In genomic region chr6:89615882-89616281, GRCh38 we compare ENCODE assay signal across 28 cellular contexts.
"Had no signal": no experiment of that assay in that cellular context is flagged by ENCODE, and none has a peak within 500 bp of the region (broad histone marks: within the 10 kb centered on the region; RNA-seq: fewer than 3 reads in every experiment).

No MANE protein-coding gene starts in this region.

- H3K9me3 Mint-ChIP-seq: activated B cell treated with CpG ODN at 0.5 μM for 24 hours; activated naive CD4-positive, alpha-beta T cell treated with anti-CD3 and anti-CD28 coated beads, Interleukin-2, amount 10 ng/mL, durations not matched to agents 7 days and 5 days; activated naive CD4-positive, alpha-beta T cell treated with anti-CD3 and anti-CD28 coated beads, Interleukin-2, amount 50 U/mL, for 72 hours; activated naive CD8-positive, alpha-beta T cell treated with anti-CD3 and anti-CD28 coated beads, Interleukin-2, amount 10 ng/mL, durations not matched to agents 7 days and 5 days; activated T-cell treated with anti-CD3 and anti-CD28 coated beads, Interleukin-2, amount 50 U/mL, for 24 hours; activated T-cell treated with anti-CD3 and anti-CD28 coated beads, Interleukin-2, amount 50 U/mL, for 72 hours; brain; central memory CD8-positive, alpha-beta T cell; dendritic cell treated with granulocyte-macrophage colony-stimulating factor and Interleukin-4, amounts not matched to agents 40 ng/mL and 50 ng/mL, for 4 days; T-helper 2 cell treated with Interferon-gamma antibody and Interleukin-4, amounts not matched to agents 5 μg/mL and 100 μg/mL, for 36 hours had no signal

- H3K27me3 Mint-ChIP-seq: activated B cell treated with CpG ODN at 0.5 μM for 24 hours; activated naive CD4-positive, alpha-beta T cell treated with anti-CD3 and anti-CD28 coated beads, Interleukin-2, amount 10 ng/mL, durations not matched to agents 7 days and 5 days; activated naive CD8-positive, alpha-beta T cell treated with anti-CD3 and anti-CD28 coated beads, Interleukin-2, amount 10 ng/mL, durations not matched to agents 7 days and 5 days; activated T-cell treated with anti-CD3 and anti-CD28 coated beads, Interleukin-2, amount 50 U/mL, for 24 hours; brain; central memory CD8-positive, alpha-beta T cell; dendritic cell treated with granulocyte-macrophage colony-stimulating factor and Interleukin-4, amounts not matched to agents 40 ng/mL and 50 ng/mL, for 4 days; T-helper 17 cell had no signal

- H3K27ac Mint-ChIP-seq: activated B cell treated with CpG ODN at 0.5 μM for 24 hours; activated CD8-positive, alpha-beta T cell treated with anti-CD3 and anti-CD28 coated beads, Interleukin-2, amount 10 ng/mL, durations not matched to agents 7 days and 5 days; activated naive CD4-positive, alpha-beta T cell treated with anti-CD3 and anti-CD28 coated beads, Interleukin-2, amount 10 ng/mL, durations not matched to agents 7 days and 5 days; activated naive CD4-positive, alpha-beta T cell treated with anti-CD3 and anti-CD28 coated beads, Interleukin-2, amount 50 U/mL, for 72 hours; activated naive CD8-positive, alpha-beta T cell treated with anti-CD3 and anti-CD28 coated beads, Interleukin-2, amount 10 ng/mL, durations not matched to agents 7 days and 5 days; activated T-cell treated with anti-CD3 and anti-CD28 coated beads, Interleukin-2, amount 50 U/mL, for 24 hours; activated T-cell treated with anti-CD3 and anti-CD28 coated beads, Interleukin-2, amount 50 U/mL, for 72 hours; dendritic cell treated with granulocyte-macrophage colony-stimulating factor and Interleukin-4, amounts not matched to agents 40 ng/mL and 50 ng/mL, for 4 days; T-helper 17 cell; T-helper 2 cell treated with Interferon-gamma antibody and Interleukin-4, amounts not matched to agents 5 μg/mL and 100 μg/mL, for 36 hours had no signal

- ATAC-seq: activated CD4-positive, CD25-positive, alpha-beta regulatory T cell treated with anti-CD3 and anti-CD28 coated beads, Interleukin-2, amount 50 U/mL, for 24 hours; activated CD8-positive, alpha-beta T cell treated with anti-CD3 and anti-CD28 coated beads, Interleukin-2, amount 10 ng/mL, durations not matched to agents 7 days and 5 days; activated naive CD4-positive, alpha-beta T cell treated with anti-CD3 and anti-CD28 coated beads, Interleukin-2, amount 50 U/mL, for 72 hours; activated T-cell treated with anti-CD3 and anti-CD28 coated beads, Interleukin-2, amount 50 U/mL, for 72 hours; gastroesophageal sphincter; T-helper 17 cell had no signal

- DNase-seq: activated B cell treated with CpG ODN at 0.5 μM for 24 hours; activated CD4-positive, alpha-beta T cell treated with anti-CD3 and anti-CD28 coated beads for 48 hours; activated CD4-positive, alpha-beta T cell treated with anti-CD3 and anti-CD28 coated beads, Interleukin-2, amount 50 U/mL, for 1 hour; activated CD4-positive, alpha-beta T cell treated with anti-CD3 and anti-CD28 coated beads, Interleukin-2, amount 50 U/mL, for 48 hours; activated CD8-positive, alpha-beta T cell treated with anti-CD3 and anti-CD28 coated beads, Interleukin-2, amount 10 ng/mL, durations not matched to agents 7 days and 5 days; activated gamma-delta T cell; activated naive CD4-positive, alpha-beta T cell; activated naive CD4-positive, alpha-beta T cell treated with anti-CD3 and anti-CD28 coated beads, Interleukin-2, amount 10 ng/mL, durations not matched to agents 7 days and 5 days; activated naive CD8-positive, alpha-beta T cell treated with anti-CD3 and anti-CD28 coated beads, Interleukin-2, amount 10 ng/mL, durations not matched to agents 7 days and 5 days; activated T-cell treated with anti-CD3 and anti-CD28 coated beads for 4 hours; activated T-cell treated with anti-CD3 and anti-CD28 coated beads, Interleukin-2, amount 50 U/mL, for 24 hours; activated T-cell treated with anti-CD3 and anti-CD28 coated beads, Interleukin-2, amount 50 U/mL, for 72 hours; dorsolateral prefrontal cortex; effector CD4-positive, alpha-beta T cell; esophagus squamous epithelium; foreskin melanocyte; heart right ventricle; T-helper 1 cell; T-helper 17 cell; T1000; WERI-Rb-1 had no signal

- H3K4me3 Mint-ChIP-seq: activated B cell treated with CpG ODN at 0.5 μM for 24 hours; activated CD8-positive, alpha-beta T cell treated with anti-CD3 and anti-CD28 coated beads, Interleukin-2, amount 10 ng/mL, durations not matched to agents 7 days and 5 days; activated naive CD4-positive, alpha-beta T cell treated with anti-CD3 and anti-CD28 coated beads, Interleukin-2, amount 10 ng/mL, durations not matched to agents 7 days and 5 days; activated naive CD8-positive, alpha-beta T cell treated with anti-CD3 and anti-CD28 coated beads, Interleukin-2, amount 10 ng/mL, durations not matched to agents 7 days and 5 days; activated T-cell treated with anti-CD3 and anti-CD28 coated beads, Interleukin-2, amount 50 U/mL, for 24 hours; activated T-cell treated with anti-CD3 and anti-CD28 coated beads, Interleukin-2, amount 50 U/mL, for 72 hours; brain; central memory CD8-positive, alpha-beta T cell; dendritic cell treated with granulocyte-macrophage colony-stimulating factor and Interleukin-4, amounts not matched to agents 40 ng/mL and 50 ng/mL, for 4 days; T-helper 17 cell; T-helper 2 cell treated with Interferon-gamma antibody and Interleukin-4, amounts not matched to agents 5 μg/mL and 100 μg/mL, for 36 hours had no signal

- H3K36me3 Mint-ChIP-seq: activated naive CD4-positive, alpha-beta T cell treated with anti-CD3 and anti-CD28 coated beads, Interleukin-2, amount 10 ng/mL, durations not matched to agents 7 days and 5 days; activated naive CD4-positive, alpha-beta T cell treated with anti-CD3 and anti-CD28 coated beads, Interleukin-2, amount 50 U/mL, for 72 hours; activated naive CD8-positive, alpha-beta T cell treated with anti-CD3 and anti-CD28 coated beads, Interleukin-2, amount 10 ng/mL, durations not matched to agents 7 days and 5 days had no signal

- H3K4me1 Mint-ChIP-seq: activated B cell treated with CpG ODN at 0.5 μM for 24 hours; brain; central memory CD8-positive, alpha-beta T cell had no signal
